In the genomic region with DNA sequence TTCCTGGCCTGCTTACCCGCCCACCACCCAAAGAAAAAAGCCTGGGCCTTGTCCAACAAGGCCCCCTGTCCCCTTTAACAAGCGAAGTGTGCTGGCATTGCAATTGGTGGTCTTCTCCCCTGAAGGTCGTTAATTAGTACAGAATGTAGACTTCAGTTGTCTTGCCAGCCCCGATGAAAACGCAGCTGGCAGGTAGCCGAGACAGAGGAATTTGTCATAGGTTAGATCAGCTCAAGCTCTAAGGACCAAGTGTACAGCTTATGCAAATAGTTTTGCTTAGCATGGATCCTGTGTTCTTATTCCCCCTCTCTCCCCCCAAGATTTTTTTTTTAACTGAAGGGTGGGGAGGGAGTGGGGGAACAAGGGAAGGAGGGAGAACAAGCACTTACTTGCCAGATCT, we compare ENCODE assay signal across 19 cellular contexts. TPM values are rescaled to one million over a fixed set of nuclear protein-coding genes. Genes with fewer than 3 reads are reported as not detected.
A peak's percentile ranks its signal among the peaks of the same experiment; 100 is the strongest.
DNase-seq lines count a peak whose midpoint lies in the region; ATAC-seq and TF ChIP-seq lines count a peak whose summit lies in the region.
"Had no signal": no experiment of that assay in that cellular context is flagged by ENCODE, and none has a peak within 500 bp of the region (broad histone marks: within the 10 kb centered on the region; RNA-seq: fewer than 3 reads in every experiment).

No MANE protein-coding gene starts in this region.

- H3K36me3 ChIP-seq in prostate gland, result no peaks in the 10 kb centered on the region
- H3K36me3 ChIP-seq: BLaER1, Peyer's patch had no signal

- H3K9me3 Mint-ChIP-seq in CD4-positive, alpha-beta T cell, result no peaks in the 10 kb centered on the region
- no peaks in the 10 kb centered on the region for H3K9me3 Mint-ChIP-seq in T-cell
- H3K9me3 Mint-ChIP-seq: CD8-positive, alpha-beta memory T cell had no signal

- no peaks in the 10 kb centered on the region for H3K27me3 ChIP-seq in CD4-positive, alpha-beta T cell (ENCODE audit: control insufficient read depth, insufficient read depth, low read length)
- no peaks in the 10 kb centered on the region for H3K27me3 ChIP-seq in prostate gland (replicated peaks; ENCODE audit: insufficient read depth)
- H3K27me3 ChIP-seq: BLaER1, Peyer's patch had no signal

- WGBS in prostate gland, result 20% methylated on average over 6 of the region's 6 CpGs

- H3K27ac Mint-ChIP-seq in CD4-positive, alpha-beta T cell, result peak overlapping the region; percentile 75
- peak overlapping the region; percentile 84 to 92 for H3K27ac Mint-ChIP-seq in T-cell

- CTCF ChIA-PET in CD4-positive, alpha-beta T cell (lab: Charles Lee), result no interaction called here
- CTCF ChIA-PET in T-cell (lab: Charles Lee), result interaction anchor here in 1 of 2 donors (0.7 kb wide), 1 partner anchor 31 kb away, joined by 3 read pairs; no protein-coding TSS in a partner anchor

- H3K4me1 ChIP-seq in prostate gland (replicated peaks), result no peaks in the 10 kb centered on the region
- H3K4me1 ChIP-seq: Peyer's patch had no signal

- TF ChIP-seq CTCF in CD4-positive, alpha-beta T cell (IDR thresholded peaks at IDR 0.05), result no peak
- TF ChIP-seq CTCF in epithelial cell of esophagus (IDR thresholded peaks at IDR 0.05; ENCODE audit: insufficient read depth, low read depth, low read length, missing control alignments) (no peak), prostate gland (IDR thresholded peaks at IDR 0.05) (no peak)

- H3K36me3 Mint-ChIP-seq in CD4-positive, alpha-beta T cell (ENCODE audit: low read depth), result no peaks in the 10 kb centered on the region
- no peaks in the 10 kb centered on the region for H3K36me3 Mint-ChIP-seq in T-cell
- H3K36me3 Mint-ChIP-seq: CD8-positive, alpha-beta memory T cell had no signal

- H3K4me3 ChIP-seq in epithelial cell of esophagus (ENCODE audit: low read length) (no peak overlapping the region), prostate gland (no peak overlapping the region)
- H3K4me3 ChIP-seq: BLaER1, Peyer's patch had no signal

- DNase-seq in CD4-positive, alpha-beta T cell, result no peak
- DNase-seq in T-cell (no peak), epithelial cell of esophagus (ENCODE audit: low read depth) (peak; percentile 43), prostate gland (ENCODE audit: low spot score) (peak; percentile 52), middle frontal gyrus (ENCODE audit: extremely low spot score, low spot score) (no peak), islet precursor cell (no peak)
- no peak for DNase-seq in stimulated activated CD4-positive, alpha-beta T cell treated with anti-CD3 and anti-CD28 coated beads, Interleukin-1b, Interleukin-23, amount 100 ng/mL, for 48 hours
- DNase-seq: Kasumi-1; MM.1S; NCI-H1092; NCI-H1436 treated with DMSO at 0.1 percent for 48 hours; NCI-H2029 treated with DMSO at 0.1 percent for 48 hours; NCI-H2171; NCI-H446; NCI-H69; NK-92 treated with Interleukin-12 subunit alpha and Interleukin-12 subunit beta, amount 100 ng/mL, for 24 hours; Peyer's patch had no signal

- no peak for TF ChIP-seq POLR2A in prostate gland (IDR thresholded peaks at IDR 0.05)

- intact Hi-C loops in CD4-positive, alpha-beta T cell (cut with DNase I, micrococcal nuclease), result loop anchor here in 1 of 2 experiments (2.0 to 5.0 kb wide), 2 partner anchors 15 to 34 kb away; no protein-coding TSS in a partner anchor
- intact Hi-C loops in prostate gland (cut with DNase I), result no loop called here

- H3K4me3 Mint-ChIP-seq in CD4-positive, alpha-beta T cell, result peak overlapping the region; percentile 70
- H3K4me3 Mint-ChIP-seq in T-cell, result peak overlapping the region in 1 of 3 donors; percentile 25
- H3K4me3 Mint-ChIP-seq: CD8-positive, alpha-beta memory T cell had no signal

- no peaks in the 10 kb centered on the region for H3K27me3 Mint-ChIP-seq in CD4-positive, alpha-beta T cell
- H3K27me3 Mint-ChIP-seq in T-cell, result no peaks in the 10 kb centered on the region

- POLR2A ChIA-PET in CD4-positive, alpha-beta T cell (lab: Charles Lee), result interaction anchor here (0.9 to 1.4 kb wide), 3 partner anchors 15 to 58 kb away, joined by 3 to 4 read pairs (median 3); partner anchors contain the start of gene PARP11
- POLR2A ChIA-PET in T-cell (lab: Charles Lee), result no interaction called here

- H3K9me3 ChIP-seq in CD4-positive, alpha-beta T cell (ENCODE audit: control insufficient read depth, low read length), result no peaks in the 10 kb centered on the region
- H3K9me3 ChIP-seq in prostate gland, result no peaks in the 10 kb centered on the region
- H3K9me3 ChIP-seq: BLaER1, Peyer's patch had no signal

- H3K4me1 Mint-ChIP-seq in CD4-positive, alpha-beta T cell (ENCODE audit: low read depth), result peaks cover 76% of the 10 kb centered on the region
- H3K4me1 Mint-ChIP-seq in T-cell, result peaks cover 75 to 76% (median 76%) of the 10 kb centered on the region in 3 donors

- ATAC-seq in CD4-positive, alpha-beta T cell (ENCODE audit: poor library complexity), result no peak
- ATAC-seq in T-cell (replicated peaks in 1 of 4), result no peak

- no peak overlapping the region for H3K27ac ChIP-seq in CD4-positive, alpha-beta T cell (ENCODE audit: low read depth, low read length)
- H3K27ac ChIP-seq in prostate gland, result no peak overlapping the region
- H3K27ac ChIP-seq: BLaER1, Peyer's patch had no signal

RNA-seq across cellular contexts. Expression of gene PARP11, which starts 58.5 kb away (rescaled TPM):
- total RNA-seq in CD4-positive, alpha-beta T cell, result 10 to 100 TPM; 13.4 TPM
- total RNA-seq in T-cell (10 to 100 TPM; 24.9 to 30.2 (median 26.3) TPM), prostate gland (10 to 100 TPM; 19.6 to 26.8 TPM)

Comparison
In these comparisons a context has a peak if more than half of its experiments do, and no peak if none do; other contexts are left out.
1. DNase-seq: peak in epithelial cell of esophagus (single experiment) and prostate gland (single experiment); none in CD4-positive, alpha-beta T cell (0 of 10), T-cell (0 of 34), middle frontal gyrus (single experiment), stimulated activated CD4-positive, alpha-beta T cell treated with anti-CD3 and anti-CD28 coated beads, Interleukin-1b, Interleukin-23, amount 100 ng/mL, for 48 hours (single experiment) and islet precursor cell (single experiment).